ENCODE assay signal across 18 cellular contexts in the genomic region with DNA sequence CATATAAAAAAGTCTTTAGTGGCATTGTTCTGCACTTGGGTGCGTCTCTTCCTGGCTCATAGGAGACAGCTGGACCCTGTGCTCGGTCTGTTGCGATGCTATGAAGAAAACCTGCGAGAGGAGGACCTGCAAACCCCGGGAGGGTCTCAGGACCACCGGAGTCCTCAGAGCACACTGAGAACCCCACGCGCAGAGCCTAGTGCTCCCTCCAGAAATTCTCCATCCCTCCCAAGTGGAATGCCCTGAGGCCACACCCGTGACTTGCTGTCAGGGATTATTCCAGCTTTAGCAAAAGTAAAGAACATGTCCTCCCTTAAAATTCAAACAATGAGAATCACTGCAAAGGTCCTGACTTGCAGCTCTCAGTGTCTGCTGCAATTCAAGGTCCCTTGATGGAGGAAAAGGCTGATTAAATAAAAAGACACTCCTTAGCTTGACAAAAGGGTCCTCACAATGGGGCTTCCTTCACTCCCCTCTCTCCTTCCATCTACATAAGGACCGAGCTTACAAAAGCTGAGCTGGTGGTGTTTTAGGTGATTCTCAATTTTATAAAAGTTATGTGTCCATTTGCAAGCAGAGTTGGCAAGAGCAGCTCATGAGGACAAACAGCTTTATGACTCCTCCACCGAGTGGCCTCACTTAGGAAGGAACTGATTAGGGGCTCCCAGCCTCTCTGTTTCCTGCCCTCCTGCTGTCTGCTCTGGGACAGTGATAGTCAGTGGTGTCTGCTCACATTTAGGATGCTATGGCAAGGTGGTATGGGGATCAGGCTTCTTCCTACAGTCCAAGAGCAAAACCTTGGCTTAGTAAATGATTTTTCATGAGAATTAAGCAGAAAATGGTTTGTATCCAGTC.
DNase-seq lines count a peak whose midpoint lies in the region; ATAC-seq and TF ChIP-seq lines count a peak whose summit lies in the region.
"Had no signal": no experiment of that assay in that cellular context is flagged by ENCODE, and none has a peak within 500 bp of the region (broad histone marks: within the 10 kb centered on the region; RNA-seq: fewer than 3 reads in every experiment).

No MANE protein-coding gene starts in this region.

- H3K27me3 Mint-ChIP-seq in activated T-cell treated with anti-CD3 and anti-CD28 coated beads, Interleukin-2, amount 50 U/mL, for 24 hours = no peaks in the 10 kb centered on the region
- H3K27me3 Mint-ChIP-seq in activated T-cell treated with anti-CD3 and anti-CD28 coated beads, Interleukin-2, amount 50 U/mL, for 4 hours (ENCODE audit: low read depth) = no peaks in the 10 kb centered on the region

- H3K9ac ChIP-seq in HUES48 (ENCODE audit: low read depth, low read length) = no peak overlapping the region
- H3K9ac ChIP-seq: GM23248 had no signal

- H3K9me3 ChIP-seq in HUES48 (ENCODE audit: control insufficient read depth, insufficient read depth, low read length) = no peaks in the 10 kb centered on the region
- no peaks in the 10 kb centered on the region for H3K9me3 ChIP-seq in osteoblast (ENCODE audit: low read depth, low read length)
- H3K9me3 ChIP-seq: colonic mucosa had no signal

- no peaks in the 10 kb centered on the region for H3K79me2 ChIP-seq in osteoblast (ENCODE audit: insufficient read depth, low read length)

- no peak for ATAC-seq in activated T-cell treated with anti-CD3 and anti-CD28 coated beads, Interleukin-2, amount 50 U/mL, for 4 hours
- ATAC-seq in HG03139 (IDR thresholded peaks at IDR 0.05; ENCODE audit: unreplicated experiment) = no peak
- ATAC-seq: esophagus mucosa had no signal

- TF ChIP-seq CTCF in osteoblast (IDR thresholded peaks at IDR 0.05; ENCODE audit: extremely low read depth, low read depth, low read length) = no peak

- H3K36me3 ChIP-seq in HUES48 (ENCODE audit: control insufficient read depth, insufficient read depth, low read length) (peaks cover 3% of the 10 kb centered on the region; the same call in 1 of the 2 replicates), osteoblast (ENCODE audit: insufficient read depth, low read length) (peaks cover 25% of the 10 kb centered on the region)
- H3K36me3 ChIP-seq: colonic mucosa had no signal

- H2AFZ ChIP-seq in osteoblast (ENCODE audit: low read length) = no peak overlapping the region
- H2AFZ ChIP-seq: GM23248 had no signal

- H4K20me1 ChIP-seq in osteoblast (ENCODE audit: insufficient read depth, low read length) = no peaks in the 10 kb centered on the region

- DNase-seq in activated T-cell treated with anti-CD3 and anti-CD28 coated beads, Interleukin-2, amount 50 U/mL, for 24 hours = no peak
- DNase-seq in activated T-cell treated with anti-CD3 and anti-CD28 coated beads, Interleukin-2, amount 50 U/mL, for 4 hours = no peak
- DNase-seq in dermis microvascular lymphatic vessel endothelial cell (ENCODE audit: low read depth in 2 of 2) (peak; percentile 77 to 89), osteoblast (ENCODE audit: insufficient read length, low spot score, missing footprints) (peak; percentile 15), NCI-H524 treated with DMSO at 0.1 percent for 48 hours (lab: John Stamatoyannopoulos, UW) (no peak), NCI-H2029 treated with DMSO at 0.1 percent for 48 hours (lab: John Stamatoyannopoulos, UW) (no peak)
- DNase-seq: ACHN; activated CD4-positive, alpha-beta T cell treated with anti-CD3 and anti-CD28 coated beads for 1 hour; colonic mucosa; COR-L47; EL; GM23248; Kasumi-1; mammary epithelial cell; NCI-H1105 treated with DMSO at 0.1 percent for 48 hours had no signal

- H3K4me3 Mint-ChIP-seq in activated T-cell treated with anti-CD3 and anti-CD28 coated beads, Interleukin-2, amount 50 U/mL, for 24 hours = no peak overlapping the region
- H3K4me3 Mint-ChIP-seq in activated T-cell treated with anti-CD3 and anti-CD28 coated beads, Interleukin-2, amount 50 U/mL, for 4 hours = no peak overlapping the region

- H3K4me1 ChIP-seq in HUES48 (ENCODE audit: control insufficient read depth, insufficient read depth, low read length) (peaks cover 25% of the 10 kb centered on the region), osteoblast (ENCODE audit: insufficient read depth, low read length) (no peaks in the 10 kb centered on the region)
- H3K4me1 ChIP-seq: colonic mucosa had no signal

- H3K4me1 Mint-ChIP-seq in activated T-cell treated with anti-CD3 and anti-CD28 coated beads, Interleukin-2, amount 50 U/mL, for 24 hours (ENCODE audit: low read depth) = peaks cover 22% of the 10 kb centered on the region
- H3K4me1 Mint-ChIP-seq in activated T-cell treated with anti-CD3 and anti-CD28 coated beads, Interleukin-2, amount 50 U/mL, for 4 hours (ENCODE audit: low read depth) = peaks cover 28% of the 10 kb centered on the region

- no peaks in the 10 kb centered on the region for H3K27me3 ChIP-seq in HUES48 (ENCODE audit: control insufficient read depth, insufficient read depth, low read length)
- H3K27me3 ChIP-seq in osteoblast (ENCODE audit: insufficient read depth, low read length) = no peaks in the 10 kb centered on the region
- H3K27me3 ChIP-seq: colonic mucosa had no signal

- no peak overlapping the region for H3K4me3 ChIP-seq in HUES48 (ENCODE audit: low read depth, low read length)
- no peak overlapping the region for H3K4me3 ChIP-seq in osteoblast (ENCODE audit: insufficient read depth, low read length)
- H3K4me3 ChIP-seq: colonic mucosa, GM23248 had no signal

- peaks cover 11% of the 10 kb centered on the region for H3K36me3 Mint-ChIP-seq in activated T-cell treated with anti-CD3 and anti-CD28 coated beads, Interleukin-2, amount 50 U/mL, for 24 hours (ENCODE audit: low read depth)
- H3K36me3 Mint-ChIP-seq in activated T-cell treated with anti-CD3 and anti-CD28 coated beads, Interleukin-2, amount 50 U/mL, for 4 hours (ENCODE audit: insufficient read depth) = peaks cover 5% of the 10 kb centered on the region

- H3K4me2 ChIP-seq in osteoblast (ENCODE audit: insufficient read depth, low read length) = no peak overlapping the region

- peak overlapping the region; percentile 1 for H3K27ac ChIP-seq in HUES48 (ENCODE audit: low read depth, low read length)
- H3K27ac ChIP-seq in osteoblast (ENCODE audit: low read depth, low read length) = no peak overlapping the region
- H3K27ac ChIP-seq: colonic mucosa, GM23248 had no signal

- peaks cover 8% of the 10 kb centered on the region for H3K9me3 Mint-ChIP-seq in activated T-cell treated with anti-CD3 and anti-CD28 coated beads, Interleukin-2, amount 50 U/mL, for 24 hours
- H3K9me3 Mint-ChIP-seq in activated T-cell treated with anti-CD3 and anti-CD28 coated beads, Interleukin-2, amount 50 U/mL, for 4 hours = peaks cover 7% of the 10 kb centered on the region

- H3K27ac Mint-ChIP-seq in activated T-cell treated with anti-CD3 and anti-CD28 coated beads, Interleukin-2, amount 50 U/mL, for 24 hours = peak overlapping the region; percentile 22

Comparison
In these comparisons a context has a peak if more than half of its experiments do, and no peak if none do; other contexts are left out.
1. DNase-seq: peak in dermis microvascular lymphatic vessel endothelial cell (2 of 2) and osteoblast (single experiment); none in activated T-cell treated with anti-CD3 and anti-CD28 coated beads, Interleukin-2, amount 50 U/mL, for 24 hours (single experiment), activated T-cell treated with anti-CD3 and anti-CD28 coated beads, Interleukin-2, amount 50 U/mL, for 4 hours (single experiment), NCI-H524 treated with DMSO at 0.1 percent for 48 hours (single experiment) and NCI-H2029 treated with DMSO at 0.1 percent for 48 hours (single experiment).